Comparison of ENCODE assay signal across 19 cellular contexts in genomic region chr1:51978099-51978498, GRCh38. TPM values are rescaled to one million over a fixed set of nuclear protein-coding genes. Genes with fewer than 3 reads are reported as not detected.
DNase-seq lines count a peak whose midpoint lies in the region; ATAC-seq, FAIRE-seq and TF ChIP-seq lines count a peak whose summit lies in the region.
"Had no signal": no experiment of that assay in that cellular context is flagged by ENCODE, and none has a peak within 500 bp of the region (broad histone marks: within the 10 kb centered on the region; RNA-seq: fewer than 3 reads in every experiment).

No MANE protein-coding gene starts in this region.

- H4K91ac ChIP-seq in IMR-90 (ENCODE audit: insufficient read depth, low read depth, low read length): no peak overlapping the region

- H2AK5ac ChIP-seq in IMR-90 (ENCODE audit: low read depth, low read length): no peak overlapping the region

- no peak overlapping the region for H3K4ac ChIP-seq in IMR-90 (ENCODE audit: low read depth, low read length)

- no peak overlapping the region for H3K56ac ChIP-seq in IMR-90 (ENCODE audit: extremely low read depth, insufficient read depth, low read length)

- peaks cover 4% of the 10 kb centered on the region for H3K79me2 ChIP-seq in hepatocyte

- H3K9me2 ChIP-seq in hepatocyte (replicated peaks; ENCODE audit: insufficient read depth): no peaks in the 10 kb centered on the region

- CTCF ChIA-PET in IMR-90 (lab: Yijun Ruan, JAX) (no interaction called here), GM10248 (lab: Yijun Ruan, JAX) (no interaction called here)

- H3K9me1 ChIP-seq in IMR-90 (ENCODE audit: insufficient read depth, low read length): peaks cover 29% of the 10 kb centered on the region

- POLR2A ChIA-PET in IMR-90 (lab: Charles Lee; ENCODE audit: unreplicated experiment) (no interaction called here), GM10248 (lab: Yijun Ruan, JAX) (interaction anchor here (0.5 kb wide), 1 partner anchor 1612 kb away, joined by 4 read pairs; no protein-coding TSS in a partner anchor)

- FAIRE-seq in GM19239 (lab: Jason Lieb, UNC): no peak
- FAIRE-seq: HTR-8/SVneo had no signal

- no peak overlapping the region for H2AFZ ChIP-seq in IMR-90 (replicated peaks; ENCODE audit: low read length, poor library complexity)
- no peak overlapping the region for H2AFZ ChIP-seq in hepatocyte
- H2AFZ ChIP-seq: GM23248 had no signal

- H4K8ac ChIP-seq in IMR-90 (ENCODE audit: low read depth in 2 of 2, low read length in 2 of 2): no peak overlapping the region

- no peak overlapping the region for H2AK9ac ChIP-seq in IMR-90 (replicated peaks; ENCODE audit: low read depth, low read length, poor library complexity)

- H3K4me2 ChIP-seq in IMR-90 (ENCODE audit: low read depth, low read length) (no peak overlapping the region), hepatocyte (no peak overlapping the region)
- H3K4me2 ChIP-seq: KMS-11 had no signal

- BruUV-seq in IMR-90 (replicated peaks; lab: Mats Ljungman, UMichigan): no TSS peak

- peak overlapping the region; percentile 25 for H2BK5ac ChIP-seq in IMR-90 (ENCODE audit: low read depth, low read length, poor library complexity, severe bottlenecking)

- H2BK20ac ChIP-seq in IMR-90 (ENCODE audit: low read depth, low read length): no peak overlapping the region

- TF ChIP-seq RAD21 in IMR-90 (IDR thresholded peaks at IDR 0.05; ENCODE audit: low read length): no peak

- 0 out of 2 replicates have a peak overlapping the region, but pooled peaks have one; percentile 84 for H3K14ac ChIP-seq in IMR-90 (replicated peaks; ENCODE audit: low read depth, low read length)

- TF ChIP-seq CTCF in IMR-90 (conservative IDR thresholded peaks at IDR 0.05; ENCODE audit: low read depth, low read length): no peak
- TF ChIP-seq CTCF in hepatocyte (IDR thresholded peaks at IDR 0.05; ENCODE audit: poor library complexity): no peak
- TF ChIP-seq CTCF in GM10248 (IDR thresholded peaks at IDR 0.05; ENCODE audit: control extremely low read depth, extremely low read depth, low read depth, missing control alignments): no peak

- peaks cover 17% of the 10 kb centered on the region for H3K36me3 ChIP-seq in IMR-90 (ENCODE audit: control insufficient read depth, insufficient read depth, low read length)
- no peaks in the 10 kb centered on the region for H3K36me3 ChIP-seq in hepatocyte (replicated peaks; ENCODE audit: insufficient read depth, low read depth)
- H3K36me3 ChIP-seq: BE2C had no signal

- H3K9ac ChIP-seq in IMR-90 (ENCODE audit: low read depth, low read length): no peak overlapping the region
- H3K9ac ChIP-seq: GM23248, KMS-11 had no signal

- in situ Hi-C loops in IMR-90 (cut with MboI; ENCODE audit: low sequenced_read_pairs): no loop called here

- no peak overlapping the region for H2BK15ac ChIP-seq in IMR-90 (ENCODE audit: low read depth, low read length)

- DNase-seq in DMS53 (lab: John Stamatoyannopoulos, UW) (peak; percentile 68), IMR-90 (no peak), hepatocyte (ENCODE audit: low spot score) (no peak), GM19239 (ENCODE audit: insufficient read length, low spot score) (no peak), GM10248 (ENCODE audit: extremely low spot score) (no peak)
- DNase-seq: ACHN; BE2C; C1 segment of cervical spinal cord; CD4-positive, CD25-positive, alpha-beta regulatory T cell; CD8-positive, alpha-beta memory T cell; COR-L47; DMS 273 treated with DMSO at 0.1 percent for 48 hours; DMS79; GDM1 had no signal

- intact Hi-C loops in IMR-90 (cut with micrococcal nuclease): no loop called here

- dilution Hi-C loops in IMR-90 (cut with HindIII; ENCODE audit: low sequenced_read_pairs, unreplicated experiment): no loop called here

- H3K27ac ChIP-seq in IMR-90 (ENCODE audit: insufficient read depth, low read length) (no peak overlapping the region), hepatocyte (peak overlapping the region; percentile 75)
- H3K27ac ChIP-seq: GM23248, KMS-11 had no signal

- 0 out of 2 replicates have a peak overlapping the region, but pooled peaks have one; percentile 49 for H3K23ac ChIP-seq in IMR-90 (ENCODE audit: low read depth, low read length)

- peaks cover 38 to 77% of the 10 kb centered on the region in 2 experiments for H3K79me1 ChIP-seq in IMR-90 (ENCODE audit: low read depth in 1 of 2, low read length in 2 of 2)

- H3K9me3 ChIP-seq in IMR-90 (ENCODE audit: control insufficient read depth, insufficient read depth, low read length) (no peaks in the 10 kb centered on the region), hepatocyte (ENCODE audit: low read depth) (no peaks in the 10 kb centered on the region)
- H3K9me3 ChIP-seq: BE2C, HAP-1 had no signal

- no peak overlapping the region for H3K4me3 ChIP-seq in IMR-90 (ENCODE audit: insufficient read depth, low read depth, low read length)
- no peak overlapping the region for H3K4me3 ChIP-seq in hepatocyte
- H3K4me3 ChIP-seq: GM23248, HAP-1 had no signal

- H3K4me1 ChIP-seq in IMR-90 (ENCODE audit: control insufficient read depth, insufficient read depth, low read length) (peaks cover 10% of the 10 kb centered on the region), hepatocyte (ENCODE audit: insufficient read depth) (peaks cover 13% of the 10 kb centered on the region)
- H3K4me1 ChIP-seq: BE2C, HAP-1 had no signal

- H3K27me3 ChIP-seq in IMR-90 (ENCODE audit: control insufficient read depth, insufficient read depth, low read length) (no peaks in the 10 kb centered on the region), hepatocyte (no peaks in the 10 kb centered on the region)
- H3K27me3 ChIP-seq: BE2C had no signal

- peaks cover 7% of the 10 kb centered on the region; the same call in 1 of the 2 replicates for H4K20me1 ChIP-seq in IMR-90 (ENCODE audit: insufficient read depth, low read length)
- H4K20me1 ChIP-seq in hepatocyte (ENCODE audit: insufficient read depth, poor library complexity, severe bottlenecking): no peaks in the 10 kb centered on the region

- no peak overlapping the region for H3K18ac ChIP-seq in IMR-90 (ENCODE audit: low read depth, low read length)

- H4K5ac ChIP-seq in IMR-90 (ENCODE audit: low read depth, low read length): no peak overlapping the region; the same call in 1 of the 2 replicates

- ATAC-seq in IMR-90 (ENCODE audit: low read depth): no peak
- no peak for ATAC-seq in GM21367 (IDR thresholded peaks at IDR 0.05; ENCODE audit: unreplicated experiment)

- H2BK120ac ChIP-seq in IMR-90 (ENCODE audit: low read depth, low read length): no peak overlapping the region

- no peak for TF ChIP-seq POLR2A in IMR-90 (IDR thresholded peaks at IDR 0.05; ENCODE audit: low read depth, low read length)

TF ChIP-seq in IMR-90, 13 proteins besides CTCF, POLR2A, EP300 and RAD21:
- no peak for TF ChIP-seq CEBPB (IDR thresholded peaks at IDR 0.05; ENCODE audit: low read depth, low read length)
- TF ChIP-seq CHD1 (IDR thresholded peaks at IDR 0.05; ENCODE audit: low read depth, low read length): no peak
- no peak for TF ChIP-seq FOS (IDR thresholded peaks at IDR 0.05; ENCODE audit: low read depth, low read length)
- no peak for TF ChIP-seq RFX5 (IDR thresholded peaks at IDR 0.05; ENCODE audit: low read depth, low read length)
- TF ChIP-seq MAZ (IDR thresholded peaks at IDR 0.05; ENCODE audit: borderline replicate concordance, low read depth, low read length): no peak
- TF ChIP-seq ELK1 (IDR thresholded peaks at IDR 0.05; ENCODE audit: borderline replicate concordance, low read depth, low read length): no peak
- no peak for TF ChIP-seq RCOR1 (IDR thresholded peaks at IDR 0.05; ENCODE audit: insufficient replicate concordance, low read length)
- TF ChIP-seq BHLHE40 (IDR thresholded peaks at IDR 0.05; ENCODE audit: low read depth, low read length): no peak
- TF ChIP-seq SMC3 (IDR thresholded peaks at IDR 0.05; ENCODE audit: low read depth, low read length): no peak
- TF ChIP-seq MXI1 (IDR thresholded peaks at IDR 0.05; ENCODE audit: borderline replicate concordance, low read depth, low read length): no peak
- TF ChIP-seq NFE2L2 (IDR thresholded peaks at IDR 0.05; ENCODE audit: low read depth, low read length): no peak
- no peak for TF ChIP-seq MAFK (IDR thresholded peaks at IDR 0.05; ENCODE audit: low read depth, low read length)
- no peak for TF ChIP-seq USF2 (IDR thresholded peaks at IDR 0.05; ENCODE audit: low read depth, low read length)

RNA-seq across cellular contexts. Expression of gene RAB3B, which starts 12.4 kb away (rescaled TPM):
- total RNA-seq in IMR-90 (2012; rRNA removed): 78.5 and 91.9 TPM in 2 replicates
- polyA plus RNA-seq in IMR-90 (2012; rRNA removed): 31.4 and 33.6 TPM in 2 replicates
- 10.6 and 11.3 TPM in 2 replicates for polyA plus RNA-seq in IMR-90 (2012; cell fraction: cytosol; rRNA removed)
- 6.3 and 19.7 TPM in 2 replicates for polyA plus RNA-seq in IMR-90 (2012; cell fraction: nucleus; rRNA removed; ENCODE audit: low replicate concordance)
- total RNA-seq in hepatocyte: 23.1 and 24.7 TPM in 2 replicates
- polyA plus RNA-seq in hepatocyte: 7.5 and 9.7 TPM in 2 replicates
- total RNA-seq: CD4-positive, CD25-positive, alpha-beta regulatory T cell had no signal
- polyA plus RNA-seq: CD4-positive, CD25-positive, alpha-beta regulatory T cell had no signal

RNA-seq across cellular contexts. Expression of gene KTI12, which starts 55.5 kb away (rescaled TPM):
- total RNA-seq in IMR-90 (2012; rRNA removed): 13.1 and 15.2 TPM in 2 replicates
- 16.3 and 18.3 TPM in 2 replicates for polyA plus RNA-seq in IMR-90 (2012; rRNA removed)
- polyA plus RNA-seq in IMR-90 (2012; cell fraction: cytosol; rRNA removed): 13.6 and 18.8 TPM in 2 replicates
- polyA plus RNA-seq in IMR-90 (2012; cell fraction: nucleus; rRNA removed; ENCODE audit: low replicate concordance): 11.6 and 16.9 TPM in 2 replicates
- total RNA-seq in hepatocyte: 9.6 and 14.8 TPM in 2 replicates
- 10.4 and 11.4 TPM in 2 replicates for polyA plus RNA-seq in hepatocyte
